14 cellular contexts compared by ENCODE assay signal in genomic region chr7:76009672-76010600, GRCh38. TPM values are rescaled to one million over a fixed set of nuclear protein-coding genes. Genes with fewer than 3 reads are reported as not detected.
DNase-seq lines count a peak whose midpoint lies in the region; ATAC-seq, FAIRE-seq and TF ChIP-seq lines count a peak whose summit lies in the region.
"Had no signal": no experiment of that assay in that cellular context is flagged by ENCODE, and none has a peak within 500 bp of the region (broad histone marks: within the 10 kb centered on the region; RNA-seq: fewer than 3 reads in every experiment).

No MANE protein-coding gene starts in this region.

- peaks cover 29% of the 10 kb centered on the region for H3K36me3 Mint-ChIP-seq in activated CD8-positive, alpha-beta memory T cell treated with anti-CD3 and anti-CD28 coated beads, Interleukin-2, amount 10 ng/mL, durations not matched to agents 7 days and 5 days
- H3K36me3 Mint-ChIP-seq in T-cell: peaks cover 23% of the 10 kb centered on the region

- TF ChIP-seq CTCF in fibroblast of the aortic adventitia (IDR thresholded peaks at IDR 0.05; ENCODE audit: insufficient read depth, low read length): no peak

- FAIRE-seq in GM12892 (lab: Jason Lieb, UNC): no peak
- FAIRE-seq: GM18507, TTC549 had no signal

- no peak for DNase-seq in activated CD8-positive, alpha-beta memory T cell treated with anti-CD3 and anti-CD28 coated beads, Interleukin-2, amount 10 ng/mL, durations not matched to agents 7 days and 5 days
- DNase-seq in activated CD8-positive, alpha-beta memory T cell treated with anti-CD3 and anti-CD28 coated beads, Interleukin-2, amount 50 U/mL, for 48 hours: no peak
- DNase-seq in T-cell: no peak
- peak; percentile 28 for DNase-seq in fibroblast of the aortic adventitia (ENCODE audit: low read depth)
- peak; percentile 71 for DNase-seq in putamen (ENCODE audit: low spot score)
- no peak for DNase-seq in COLO829 (ENCODE audit: low spot score)
- no peak for DNase-seq in DMS53 (lab: John Stamatoyannopoulos, UW)
- DNase-seq in GM12892 (ENCODE audit: insufficient read length): no peak
- DNase-seq: colonic mucosa, left colon, NCI-H1048, NCI-H345 had no signal

- H3K4me3 Mint-ChIP-seq in activated CD8-positive, alpha-beta memory T cell treated with anti-CD3 and anti-CD28 coated beads, Interleukin-2, amount 10 ng/mL, durations not matched to agents 7 days and 5 days: no peak overlapping the region
- H3K4me3 Mint-ChIP-seq in T-cell: peak overlapping the region; percentile 39 to 62 (median 50)

- H3K27me3 Mint-ChIP-seq in activated CD8-positive, alpha-beta memory T cell treated with anti-CD3 and anti-CD28 coated beads, Interleukin-2, amount 10 ng/mL, durations not matched to agents 7 days and 5 days: no peaks in the 10 kb centered on the region
- H3K27me3 Mint-ChIP-seq in T-cell: no peaks in the 10 kb centered on the region

- H3K4me1 Mint-ChIP-seq in activated CD8-positive, alpha-beta memory T cell treated with anti-CD3 and anti-CD28 coated beads, Interleukin-2, amount 10 ng/mL, durations not matched to agents 7 days and 5 days: peaks cover 25% of the 10 kb centered on the region
- peaks cover 25 to 35% (median 28%) of the 10 kb centered on the region in 3 donors for H3K4me1 Mint-ChIP-seq in T-cell

- no peak overlapping the region for H3K4me3 ChIP-seq in fibroblast of the aortic adventitia (ENCODE audit: low read depth, low read length)
- H3K4me3 ChIP-seq: colonic mucosa had no signal

- CTCF ChIA-PET in activated CD8-positive, alpha-beta memory T cell treated with anti-CD3 and anti-CD28 coated beads, Interleukin-2, amount 10 ng/mL, durations not matched to agents 7 days and 5 days (lab: Charles Lee): interaction anchor here (0.7 to 3.2 kb wide), 3 partner anchors 10 to 143 kb away, joined by 4 to 16 read pairs (median 15); no protein-coding TSS in a partner anchor
- CTCF ChIA-PET in T-cell (lab: Charles Lee): interaction anchor here in 1 of 2 donors (0.6 to 1.5 kb wide), 3 partner anchors 10 to 968 kb away, joined by 3 to 11 read pairs (median 5); no protein-coding TSS in a partner anchor

- POLR2A ChIA-PET in T-cell (lab: Charles Lee): interaction anchor here in 1 of 2 donors (0.6 kb wide), 1 partner anchor 168 kb away, joined by 3 read pairs; no protein-coding TSS in a partner anchor

- no peak for TF ChIP-seq POLR2A in GM12892 (IDR thresholded peaks at IDR 0.05; ENCODE audit: low read depth, low read length)

- peak overlapping the region; percentile 75 for H3K27ac Mint-ChIP-seq in activated CD8-positive, alpha-beta memory T cell treated with anti-CD3 and anti-CD28 coated beads, Interleukin-2, amount 10 ng/mL, durations not matched to agents 7 days and 5 days
- peak overlapping the region in 1 of 2 donors; percentile 43 for H3K27ac Mint-ChIP-seq in T-cell

- no peak for ATAC-seq in activated CD8-positive, alpha-beta memory T cell treated with anti-CD3 and anti-CD28 coated beads, Interleukin-2, amount 10 ng/mL, durations not matched to agents 7 days and 5 days
- no peak for ATAC-seq in T-cell (replicated peaks in 1 of 4)
- ATAC-seq: left colon had no signal

- H3K9me3 Mint-ChIP-seq in activated CD8-positive, alpha-beta memory T cell treated with anti-CD3 and anti-CD28 coated beads, Interleukin-2, amount 10 ng/mL, durations not matched to agents 7 days and 5 days (ENCODE audit: low read depth): no peaks in the 10 kb centered on the region
- H3K9me3 Mint-ChIP-seq in T-cell: no peaks in the 10 kb centered on the region

RNA-seq across cellular contexts. Expression of gene TMEM120A, which starts 15.5 kb away (rescaled TPM):
- 10 to 100 TPM; 25.4 to 27.0 TPM for total RNA-seq in activated CD8-positive, alpha-beta memory T cell treated with anti-CD3 and anti-CD28 coated beads, Interleukin-2, amount 10 ng/mL, durations not matched to agents 7 days and 5 days
- total RNA-seq in T-cell (10 to 100 TPM; 15.2 to 38.5 (median 34.4) TPM), fibroblast of the aortic adventitia (ENCODE audit: low replicate concordance) (2.0 and 28.9 TPM in 2 replicates)
- polyA plus RNA-seq in GM12892 (2012; ENCODE audit: missing spikeins): 21.2 TPM

RNA-seq across cellular contexts. Expression of gene STYXL1, which starts 37.9 kb away (rescaled TPM):
- total RNA-seq in activated CD8-positive, alpha-beta memory T cell treated with anti-CD3 and anti-CD28 coated beads, Interleukin-2, amount 10 ng/mL, durations not matched to agents 7 days and 5 days: 10 to 100 TPM; 42.6 to 43.6 TPM
- total RNA-seq in T-cell: 10 to 100 TPM; 12.9 to 21.9 (median 18.9) TPM
- 22.2 and 33.2 TPM in 2 replicates for total RNA-seq in fibroblast of the aortic adventitia (ENCODE audit: low replicate concordance)
- 56.5 TPM for polyA plus RNA-seq in GM12892 (2012; ENCODE audit: missing spikeins)

RNA-seq across cellular contexts. Expression of gene MDH2, which starts 38.0 kb away (rescaled TPM):
- 100 to 1,000 TPM; 186 to 230 TPM for total RNA-seq in activated CD8-positive, alpha-beta memory T cell treated with anti-CD3 and anti-CD28 coated beads, Interleukin-2, amount 10 ng/mL, durations not matched to agents 7 days and 5 days
- total RNA-seq in T-cell: 100 to 1,000 TPM in 2 of 5 donors, 10 to 100 TPM in 3; 72.0 to 113 (median 93.6) TPM
- 38.3 and 43.8 TPM in 2 replicates for total RNA-seq in fibroblast of the aortic adventitia (ENCODE audit: low replicate concordance)
- polyA plus RNA-seq in GM12892 (2012; ENCODE audit: missing spikeins): 126 TPM

Comparison
In these comparisons a context has a peak if more than half of its experiments do, and no peak if none do; other contexts are left out.
1. DNase-seq: peak in fibroblast of the aortic adventitia (single experiment) and putamen (single experiment); none in activated CD8-positive, alpha-beta memory T cell treated with anti-CD3 and anti-CD28 coated beads, Interleukin-2, amount 10 ng/mL, durations not matched to agents 7 days and 5 days (single experiment), activated CD8-positive, alpha-beta memory T cell treated with anti-CD3 and anti-CD28 coated beads, Interleukin-2, amount 50 U/mL, for 48 hours (single experiment), T-cell (0 of 34), COLO829 (single experiment), DMS53 (single experiment) and GM12892 (single experiment).